ENCODE assay signal across 9 cellular contexts in the genomic region with DNA sequence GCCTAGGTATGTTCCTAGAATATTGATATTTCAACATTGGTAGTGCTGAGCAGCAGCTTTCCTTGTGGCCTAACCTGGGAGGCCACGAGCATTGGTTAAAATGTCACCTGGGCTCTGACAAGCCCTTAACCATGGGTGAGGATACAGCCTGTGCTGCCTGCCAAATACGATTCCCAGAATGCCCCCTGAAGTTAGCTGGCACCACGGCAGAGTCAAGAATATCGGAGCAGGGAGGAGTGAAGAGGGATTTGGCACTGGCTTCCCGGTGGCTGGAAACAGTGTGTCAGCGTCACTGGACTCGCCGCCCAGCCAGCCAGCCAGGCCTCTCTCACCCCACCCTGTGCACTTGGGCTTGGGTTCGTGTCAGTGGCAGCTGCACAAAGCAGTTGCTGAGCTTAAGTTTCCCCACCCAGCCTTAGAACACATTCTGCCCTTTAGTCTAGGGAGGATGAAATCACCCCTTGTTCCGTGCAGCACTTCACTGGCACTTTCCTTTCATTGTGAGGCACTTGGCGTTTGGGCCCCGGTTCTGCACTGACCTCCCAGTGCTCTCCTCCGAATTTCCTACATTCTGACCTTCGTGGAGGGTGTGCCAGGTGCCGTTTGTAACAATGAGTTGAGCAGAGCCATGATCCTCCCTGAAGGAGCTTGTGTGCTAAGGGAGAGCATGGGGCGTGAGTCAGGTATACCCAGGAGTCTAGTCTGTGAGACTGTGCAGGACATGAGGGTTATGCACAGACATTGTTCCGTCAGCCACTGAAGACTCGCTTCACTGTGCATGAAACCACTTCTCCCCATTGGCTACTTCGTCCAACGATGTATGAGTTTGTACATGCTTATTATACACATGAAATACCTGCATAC.
A peak's percentile ranks its signal among the peaks of the same experiment; 100 is the strongest.
DNase-seq lines count a peak whose midpoint lies in the region; ATAC-seq and TF ChIP-seq lines count a peak whose summit lies in the region.
"Had no signal": no experiment of that assay in that cellular context is flagged by ENCODE, and none has a peak within 500 bp of the region (broad histone marks: within the 10 kb centered on the region; RNA-seq: fewer than 3 reads in every experiment).

No MANE protein-coding gene starts in this region.

- H3K4me2 ChIP-seq in fibroblast of lung (ENCODE audit: extremely low read depth, insufficient read depth, low read length) = peak overlapping the region; percentile 23

- no peaks in the 10 kb centered on the region for H3K9me3 ChIP-seq in Peyer's patch
- H3K9me3 ChIP-seq in fibroblast of lung (ENCODE audit: control insufficient read depth, insufficient read depth, low read depth, low read length) = no peaks in the 10 kb centered on the region
- no peaks in the 10 kb centered on the region for H3K9me3 ChIP-seq in neutrophil

- H3K36me3 ChIP-seq in Peyer's patch (no peaks in the 10 kb centered on the region), fibroblast of lung (ENCODE audit: control insufficient read depth, insufficient read depth, low read length) (no peaks in the 10 kb centered on the region), neutrophil (no peaks in the 10 kb centered on the region)

- H3K27me3 ChIP-seq in Peyer's patch (no peaks in the 10 kb centered on the region), fibroblast of lung (ENCODE audit: control insufficient read depth, insufficient read depth, low read length) (no peaks in the 10 kb centered on the region), neutrophil (no peaks in the 10 kb centered on the region)

- peak; percentile 36 to 67 for TF ChIP-seq POLR2A in Peyer's patch (IDR thresholded peaks at IDR 0.05)

- H3K4me3 ChIP-seq in Peyer's patch = no peak overlapping the region
- no peak overlapping the region for H3K4me3 ChIP-seq in fibroblast of lung (replicated peaks in 1 of 4; ENCODE audit: control extremely low read depth in 1 of 4, insufficient read depth in 1 of 4, low read depth in 3 of 4, low read length in 4 of 4)
- no peak overlapping the region for H3K4me3 ChIP-seq in neutrophil (ENCODE audit: low read depth in 1 of 2, low read length in 1 of 2)

- in situ Hi-C loops in ACHN (cut with HindIII; ENCODE audit: low pct_ligation_motif_present, low pct_unique_long_range_greater_than_20kb, low sequenced_read_pairs) = no loop called here

- H2AFZ ChIP-seq in fibroblast of lung (ENCODE audit: low read length) = no peak overlapping the region

- DNase-seq in ACHN = peak; percentile 52
- DNase-seq in Peyer's patch = peak in 2 of 3 donors; percentile 88
- DNase-seq in fibroblast of lung (ENCODE audit: low read depth in 2 of 2) = peak; percentile 52 to 77
- no peak for DNase-seq in NCI-H1105 (lab: John Stamatoyannopoulos, UW)
- DNase-seq in NOMO-1 (lab: John Stamatoyannopoulos, UW; ENCODE audit: unreplicated experiment in 2 of 2) = no peak
- no peak for DNase-seq in CD1c-positive myeloid dendritic cell (ENCODE audit: extremely low spot score)
- DNase-seq: T-helper 9 cell had no signal

- no peaks in the 10 kb centered on the region for H4K20me1 ChIP-seq in fibroblast of lung (ENCODE audit: control insufficient read depth, extremely low read depth, insufficient read depth, low read length)

- peaks cover 14 to 45% (median 37%) of the 10 kb centered on the region in 4 donors for H3K4me1 ChIP-seq in Peyer's patch
- peaks cover 10% of the 10 kb centered on the region for H3K4me1 ChIP-seq in fibroblast of lung (ENCODE audit: control insufficient read depth, extremely low read depth, insufficient read depth, low read length)
- H3K4me1 ChIP-seq in neutrophil (ENCODE audit: control insufficient read depth in 1 of 2, insufficient read depth in 1 of 2, low read depth in 1 of 2, low read length in 1 of 2) = peaks cover 56 to 59% of the 10 kb centered on the region in 2 experiments

- peak overlapping the region; percentile 35 to 89 (median 82) for H3K27ac ChIP-seq in Peyer's patch
- H3K27ac ChIP-seq in fibroblast of lung (ENCODE audit: insufficient read depth, low read length) = no peak overlapping the region
- peak overlapping the region; percentile 50 for H3K27ac ChIP-seq in neutrophil

- H3K79me2 ChIP-seq in fibroblast of lung (ENCODE audit: control insufficient read depth, insufficient read depth, low read length) = no peaks in the 10 kb centered on the region

- TF ChIP-seq CTCF in Peyer's patch (IDR thresholded peaks at IDR 0.05) (peak in 1 of 6 experiments; percentile 7), fibroblast of lung (conservative IDR thresholded peaks at IDR 0.05 in 1 of 2, IDR thresholded peaks at IDR 0.05 in 1 of 2; ENCODE audit: low read depth in 1 of 2, low read length in 2 of 2) (no peak), neutrophil (IDR thresholded peaks at IDR 0.05) (no peak)

- no peak for ATAC-seq in HG02970 (IDR thresholded peaks at IDR 0.05; ENCODE audit: low FRiP score, unreplicated experiment)

- no peak overlapping the region for H3K9ac ChIP-seq in fibroblast of lung (ENCODE audit: insufficient read depth, low read length)

Comparison
In these comparisons a context has a peak if more than half of its experiments do, and no peak if none do; other contexts are left out.
1. DNase-seq: peak in ACHN (single experiment), Peyer's patch (2 of 3) and fibroblast of lung (2 of 2); none in NCI-H1105 (single experiment), NOMO-1 (0 of 2) and CD1c-positive myeloid dendritic cell (single experiment).